Comparison of ENCODE assay signal across 16 cellular contexts in the genomic region with DNA sequence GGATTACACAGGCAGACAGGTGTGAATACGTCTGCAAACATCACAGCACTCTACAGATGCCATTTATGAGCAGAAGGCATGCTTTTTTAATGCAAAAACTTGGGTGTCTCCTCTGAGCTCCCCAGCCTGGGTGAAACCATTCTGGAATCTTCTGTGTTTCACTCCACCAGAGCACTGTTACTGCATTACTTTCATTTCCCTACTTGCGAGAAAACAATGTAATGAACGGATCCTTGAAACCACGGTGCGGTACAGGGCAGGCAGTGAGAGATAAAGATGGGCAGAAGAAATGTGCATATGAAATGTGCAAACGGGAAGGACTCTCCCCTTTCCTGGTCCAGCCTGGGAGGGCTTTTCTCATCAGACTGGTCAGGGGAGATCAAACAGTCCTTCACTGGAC.
DNase-seq lines count a peak whose midpoint lies in the region; ATAC-seq, FAIRE-seq and TF ChIP-seq lines count a peak whose summit lies in the region.
"Had no signal": no experiment of that assay in that cellular context is flagged by ENCODE, and none has a peak within 500 bp of the region (broad histone marks: within the 10 kb centered on the region; RNA-seq: fewer than 3 reads in every experiment).

No MANE protein-coding gene starts in this region.

- peak overlapping the region; percentile 65 for H2AFZ ChIP-seq in K562 (ENCODE audit: low read depth, low read length)

- DNase-seq in A549 (ENCODE audit: low read depth in 1 of 2, low spot score in 1 of 2) (no peak), GM12865 (ENCODE audit: low read depth) (peak; percentile 11), NOMO-1 treated with DMSO at 0.1 percent for 48 hours (lab: John Stamatoyannopoulos, UW; ENCODE audit: unreplicated experiment) (peak; percentile 69), K562 (ENCODE audit: extremely low read depth in 1 of 4, low spot score in 3 of 4) (no peak), NCI-H345 (lab: John Stamatoyannopoulos, UW) (no peak), ecto neural progenitor cell (ENCODE audit: low spot score) (no peak), HAP-1 (ENCODE audit: low spot score in 2 of 2) (no peak), T-helper 2 cell (no peak)
- DNase-seq: Caco-2, DMS79, NCI-H1092, NCI-H146, NCI-H2227 treated with DMSO at 0.1 percent for 48 hours, SJCRH30, T-helper 17 cell had no signal

- TF ChIP-seq RAD21 in A549 (conservative IDR thresholded peaks at IDR 0.05 in 1 of 2, IDR thresholded peaks at IDR 0.05 in 1 of 2) = no peak
- TF ChIP-seq RAD21 in K562 (CRISPR knock-in tag; conservative IDR thresholded peaks at IDR 0.05 in 1 of 2, IDR thresholded peaks at IDR 0.05 in 1 of 2) = no peak

- H3K4me2 ChIP-seq in A549 (peak overlapping the region; percentile 58; the same call in 1 of the 3 replicates), K562 (ENCODE audit: insufficient read depth, low read length) (no peak overlapping the region)

- CTCF ChIA-PET in A549 (lab: Yijun Ruan, JAX) = no interaction called here
- CTCF ChIA-PET in K562 (lab: Yijun Ruan, JAX; ENCODE audit: low intra/inter-chr PET ratio) = no interaction called here

- ATAC-seq in A549 (no peak), K562 (peak; percentile 51; the same call in 2 of the 3 replicates)
- ATAC-seq: HCT116, T-helper 17 cell had no signal

- no peak for TF ChIP-seq EP300 in A549 (IDR thresholded peaks at IDR 0.05)
- no peak for TF ChIP-seq EP300 in K562 (IDR thresholded peaks at IDR 0.05; ENCODE audit: low read length)

- no peak overlapping the region for H3K27ac ChIP-seq in A549
- no peak overlapping the region for H3K27ac ChIP-seq in K562 (ENCODE audit: extremely low read depth, low read depth, low read length)
- H3K27ac ChIP-seq: SJCRH30 had no signal

- H3K4me1 ChIP-seq in A549 (peaks cover 18% of the 10 kb centered on the region), K562 (replicated peaks in 1 of 2; ENCODE audit: control insufficient read depth in 2 of 2, insufficient read depth in 2 of 2, low read length in 2 of 2) (no peaks in the 10 kb centered on the region; a peak in 2 of 5 replicates), HAP-1 (no peaks in the 10 kb centered on the region)
- H3K4me1 ChIP-seq: Caco-2, SJCRH30 had no signal

- H3K79me2 ChIP-seq in K562 (ENCODE audit: control insufficient read depth, insufficient read depth, low read length) = no peaks in the 10 kb centered on the region

- no peak overlapping the region for H3K9ac ChIP-seq in K562 (ENCODE audit: insufficient read depth in 1 of 2, low read depth in 2 of 2, low read length in 2 of 2)

- in situ Hi-C loops in K562 (cut with MboI) (no loop called here), HAP-1 (cut with MboI; ENCODE audit: low sequenced_read_pairs) (no loop called here)

- H3K27me3 ChIP-seq in K562 (ENCODE audit: control insufficient read depth in 2 of 2, insufficient read depth in 2 of 2, low read length in 2 of 2) (peaks cover 0 to 7% of the 10 kb centered on the region in 2 experiments; a peak in 1 of 5 replicates), HAP-1 (ENCODE audit: low read depth) (no peaks in the 10 kb centered on the region)
- H3K27me3 ChIP-seq: SJCRH30 had no signal

- TF ChIP-seq POLR2A in A549 (IDR thresholded peaks at IDR 0.05; ENCODE audit: low read length) (no peak), K562 (conservative IDR thresholded peaks at IDR 0.05) (no peak)

- no peak for FAIRE-seq in A549 (lab: Jason Lieb, UNC)
- no peak for FAIRE-seq in K562 (lab: Jason Lieb, UNC)

- 73% methylated on average over 6 of the region's 6 CpGs for WGBS in A549 (ENCODE audit: missing lambda C conversion rate)
- WGBS in K562 (ENCODE audit: insufficient coverage, low coverage, missing lambda C conversion rate) = 18% methylated on average over 6 of the region's 6 CpGs

- no peak overlapping the region for H3K4me3 ChIP-seq in A549
- H3K4me3 ChIP-seq in GM12865 (ENCODE audit: low read depth, low read length) = no peak overlapping the region
- H3K4me3 ChIP-seq in K562 = no peak overlapping the region
- H3K4me3 ChIP-seq in HAP-1 = no peak overlapping the region
- H3K4me3 ChIP-seq: SJCRH30 had no signal

- no peaks in the 10 kb centered on the region for H4K20me1 ChIP-seq in K562 (replicated peaks; ENCODE audit: control insufficient read depth, insufficient read depth, low read length)

- BruUV-seq in K562 (replicated peaks; lab: Mats Ljungman, UMichigan) = no TSS peak

- intact Hi-C loops in K562 (cut with micrococcal nuclease) = no loop called here

- TF ChIP-seq CTCF in A549 (IDR thresholded peaks at IDR 0.05) (no peak), GM12865 (IDR thresholded peaks at IDR 0.05; ENCODE audit: insufficient read depth, low read depth, low read length, missing control alignments) (no peak), K562 (IDR thresholded peaks at IDR 0.05 in 2 of 3, conservative IDR thresholded peaks at IDR 0.05 in 1 of 3; ENCODE audit: insufficient read depth in 2 of 3, low read depth in 1 of 3, low read length in 3 of 3) (no peak)

- H3K36me3 ChIP-seq in K562 (ENCODE audit: control insufficient read depth, insufficient read depth, low read length) (no peaks in the 10 kb centered on the region), HAP-1 (replicated peaks) (no peaks in the 10 kb centered on the region)
- H3K36me3 ChIP-seq: SJCRH30 had no signal

- no peaks in the 10 kb centered on the region for H3K9me1 ChIP-seq in K562 (ENCODE audit: control insufficient read depth, insufficient read depth, low read length)

- H3K9me3 ChIP-seq in A549 (peaks cover 12% of the 10 kb centered on the region; the same call in 1 of the 3 replicates), K562 (replicated peaks; ENCODE audit: control insufficient read depth, insufficient read depth, low read depth, low read length) (no peaks in the 10 kb centered on the region), HAP-1 (no peaks in the 10 kb centered on the region)
- H3K9me3 ChIP-seq: Caco-2, SJCRH30 had no signal

- POLR2A ChIA-PET in A549 (lab: Yijun Ruan, JAX) (no interaction called here), K562 (lab: Yijun Ruan, JAX) (no interaction called here)

TF ChIP-seq in A549, 52 proteins besides CTCF, POLR2A, EP300 and RAD21 (continues in another document):
- TF ChIP-seq RARB (CRISPR knock-in tag; IDR thresholded peaks at IDR 0.05) (no peak), ZNF302 (CRISPR knock-in tag; IDR thresholded peaks at IDR 0.05) (no peak), ESRRA (IDR thresholded peaks at IDR 0.05; ENCODE audit: borderline replicate concordance, low read length) (no peak), FOXS1 (CRISPR knock-in tag; IDR thresholded peaks at IDR 0.05) (no peak), TP53 (CRISPR knock-in tag; IDR thresholded peaks at IDR 0.05) (no peak), ZC3H11A (IDR thresholded peaks at IDR 0.05) (no peak), CBX8 (IDR thresholded peaks at IDR 0.05) (no peak), PHF8 (IDR thresholded peaks at IDR 0.05; ENCODE audit: borderline replicate concordance, low read depth) (no peak), ZFP36 (IDR thresholded peaks at IDR 0.05; ENCODE audit: borderline replicate concordance, partially characterized antibody) (no peak), RCOR1 (IDR thresholded peaks at IDR 0.05; ENCODE audit: low read depth, low read length) (no peak), SMC3 (IDR thresholded peaks at IDR 0.05) (no peak), FOSL2 (IDR thresholded peaks at IDR 0.05) (no peak), FOSL2 (CRISPR knock-in tag; IDR thresholded peaks at IDR 0.05) (no peak), HOXA7 (CRISPR knock-in tag; IDR thresholded peaks at IDR 0.05) (no peak), HOXB5 (CRISPR knock-in tag; IDR thresholded peaks at IDR 0.05) (no peak), KDM5A (IDR thresholded peaks at IDR 0.05) (no peak), CHD4 (IDR thresholded peaks at IDR 0.05; ENCODE audit: borderline replicate concordance) (no peak), NR3C1 (IDR thresholded peaks at IDR 0.05) (no peak)
- TF ChIP-seq, protein P1, sequence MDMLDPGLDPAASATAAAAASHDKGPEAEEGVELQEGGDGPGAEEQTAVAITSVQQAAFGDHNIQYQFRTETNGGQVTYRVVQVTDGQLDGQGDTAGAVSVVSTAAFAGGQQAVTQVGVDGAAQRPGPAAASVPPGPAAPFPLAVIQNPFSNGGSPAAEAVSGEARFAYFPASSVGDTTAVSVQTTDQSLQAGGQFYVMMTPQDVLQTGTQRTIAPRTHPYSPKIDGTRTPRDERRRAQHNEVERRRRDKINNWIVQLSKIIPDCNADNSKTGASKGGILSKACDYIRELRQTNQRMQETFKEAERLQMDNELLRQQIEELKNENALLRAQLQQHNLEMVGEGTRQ (IDR thresholded peaks at IDR 0.05) = no peak

TF ChIP-seq in K562, 482 proteins besides CTCF, POLR2A, EP300 and RAD21:
- TF ChIP-seq, protein P2, sequence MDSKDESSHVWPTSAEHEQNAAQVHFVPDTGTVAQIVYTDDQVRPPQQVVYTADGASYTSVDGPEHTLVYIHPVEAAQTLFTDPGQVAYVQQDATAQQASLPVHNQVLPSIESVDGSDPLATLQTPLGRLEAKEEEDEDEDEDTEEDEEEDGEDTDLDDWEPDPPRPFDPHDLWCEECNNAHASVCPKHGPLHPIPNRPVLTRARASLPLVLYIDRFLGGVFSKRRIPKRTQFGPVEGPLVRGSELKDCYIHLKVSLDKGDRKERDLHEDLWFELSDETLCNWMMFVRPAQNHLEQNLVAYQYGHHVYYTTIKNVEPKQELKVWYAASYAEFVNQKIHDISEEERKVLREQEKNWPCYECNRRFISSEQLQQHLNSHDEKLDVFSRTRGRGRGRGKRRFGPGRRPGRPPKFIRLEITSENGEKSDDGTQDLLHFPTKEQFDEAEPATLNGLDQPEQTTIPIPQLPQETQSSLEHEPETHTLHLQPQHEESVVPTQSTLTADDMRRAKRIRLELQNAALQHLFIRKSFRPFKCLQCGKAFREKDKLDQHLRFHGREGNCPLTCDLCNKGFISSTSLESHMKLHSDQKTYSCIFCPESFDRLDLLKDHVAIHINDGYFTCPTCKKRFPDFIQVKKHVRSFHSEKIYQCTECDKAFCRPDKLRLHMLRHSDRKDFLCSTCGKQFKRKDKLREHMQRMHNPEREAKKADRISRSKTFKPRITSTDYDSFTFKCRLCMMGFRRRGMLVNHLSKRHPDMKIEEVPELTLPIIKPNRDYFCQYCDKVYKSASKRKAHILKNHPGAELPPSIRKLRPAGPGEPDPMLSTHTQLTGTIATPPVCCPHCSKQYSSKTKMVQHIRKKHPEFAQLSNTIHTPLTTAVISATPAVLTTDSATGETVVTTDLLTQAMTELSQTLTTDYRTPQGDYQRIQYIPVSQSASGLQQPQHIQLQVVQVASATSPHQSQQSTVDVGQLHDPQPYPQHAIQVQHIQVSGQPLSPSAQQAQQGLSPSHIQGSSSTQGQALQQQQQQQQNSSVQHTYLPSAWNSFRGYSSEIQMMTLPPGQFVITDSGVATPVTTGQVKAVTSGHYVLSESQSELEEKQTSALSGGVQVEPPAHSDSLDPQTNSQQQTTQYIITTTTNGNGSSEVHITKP (IDR thresholded peaks at IDR 0.05; ENCODE audit: partially characterized antibody) = peak; percentile 53
- no peak for TF ChIP-seq FOXA1 (IDR thresholded peaks at IDR 0.05; ENCODE audit: borderline replicate concordance)

Comparison
In these comparisons a context has a peak if more than half of its experiments do, and no peak if none do; other contexts are left out.
1. DNase-seq: peak in GM12865 (single experiment) and NOMO-1 treated with DMSO at 0.1 percent for 48 hours (single experiment); none in A549 (0 of 2), K562 (0 of 4), NCI-H345 (single experiment), ecto neural progenitor cell (single experiment), HAP-1 (0 of 2) and T-helper 2 cell (0 of 5).